10 cellular contexts compared by ENCODE assay signal in genomic region chr2:72579595-72580180, GRCh38.
DNase-seq lines count a peak whose midpoint lies in the region; ATAC-seq and TF ChIP-seq lines count a peak whose summit lies in the region.
"Had no signal": no experiment of that assay in that cellular context is flagged by ENCODE, and none has a peak within 500 bp of the region (broad histone marks: within the 10 kb centered on the region; RNA-seq: fewer than 3 reads in every experiment).

No MANE protein-coding gene starts in this region.

- no peaks in the 10 kb centered on the region for H3K9me2 ChIP-seq in OCI-LY1 (ENCODE audit: low read depth, low read length)

- H3K9me3 Mint-ChIP-seq in endodermal cell: no peaks in the 10 kb centered on the region
- peaks cover 8% of the 10 kb centered on the region for H3K9me3 Mint-ChIP-seq in nephron
- no peaks in the 10 kb centered on the region for H3K9me3 Mint-ChIP-seq in activated CD4-positive, alpha-beta memory T cell treated with anti-CD3 and anti-CD28 coated beads, Interleukin-2, amount 10 ng/mL, durations not matched to agents 7 days and 5 days

- peak; percentile 70 for DNase-seq in DMS53 treated with DMSO at 0.1 percent for 48 hours (lab: John Stamatoyannopoulos, UW; ENCODE audit: unreplicated experiment)
- no peak for DNase-seq in endodermal cell
- DNase-seq in activated CD4-positive, alpha-beta memory T cell treated with anti-CD3 and anti-CD28 coated beads, Interleukin-2, amount 10 ng/mL, durations not matched to agents 7 days and 5 days: no peak
- DNase-seq in activated gamma-delta T cell (lab: John Stamatoyannopoulos, UW): no peak
- DNase-seq: right cardiac atrium had no signal

- H3K9ac ChIP-seq in OCI-LY1 (ENCODE audit: low read length) (no peak overlapping the region), endodermal cell (ENCODE audit: extremely low read depth, low read length, poor library complexity, severe bottlenecking) (no peak overlapping the region)

- no peak overlapping the region for H3K4me2 ChIP-seq in OCI-LY1 (ENCODE audit: low read length)

- H3K9me3 ChIP-seq in OCI-LY1 (ENCODE audit: low read length) (no peaks in the 10 kb centered on the region), endodermal cell (ENCODE audit: control insufficient read depth, low read length) (no peaks in the 10 kb centered on the region)
- H3K9me3 ChIP-seq: SJCRH30 had no signal

- no peak overlapping the region for H3K4me3 Mint-ChIP-seq in endodermal cell
- H3K4me3 Mint-ChIP-seq in nephron: no peak overlapping the region
- H3K4me3 Mint-ChIP-seq in activated CD4-positive, alpha-beta memory T cell treated with anti-CD3 and anti-CD28 coated beads, Interleukin-2, amount 10 ng/mL, durations not matched to agents 7 days and 5 days: no peak overlapping the region

- H2AFZ ChIP-seq in OCI-LY1 (ENCODE audit: low read length): no peak overlapping the region

- H3K4me3 ChIP-seq in OCI-LY1 (ENCODE audit: low read depth, low read length, poor library complexity, severe bottlenecking) (no peak overlapping the region), endodermal cell (ENCODE audit: low read length) (no peak overlapping the region)
- H3K4me3 ChIP-seq: SJCRH30 had no signal

- no peaks in the 10 kb centered on the region for H3K4me1 Mint-ChIP-seq in endodermal cell
- peaks cover 4% of the 10 kb centered on the region for H3K4me1 Mint-ChIP-seq in nephron
- no peaks in the 10 kb centered on the region for H3K4me1 Mint-ChIP-seq in activated CD4-positive, alpha-beta memory T cell treated with anti-CD3 and anti-CD28 coated beads, Interleukin-2, amount 10 ng/mL, durations not matched to agents 7 days and 5 days

- POLR2A ChIA-PET in activated CD4-positive, alpha-beta memory T cell treated with anti-CD3 and anti-CD28 coated beads, Interleukin-2, amount 10 ng/mL, durations not matched to agents 7 days and 5 days (lab: Charles Lee): no interaction called here

- H3K4me1 ChIP-seq in OCI-LY1 (ENCODE audit: insufficient read depth, low read length, severe bottlenecking) (no peaks in the 10 kb centered on the region), endodermal cell (ENCODE audit: control insufficient read depth, insufficient read depth, low read length) (no peaks in the 10 kb centered on the region)

- TF ChIP-seq CTCF in OCI-LY1 (IDR thresholded peaks at IDR 0.05; ENCODE audit: low read length) (peak; percentile 65), endodermal cell (conservative IDR thresholded peaks at IDR 0.05) (peak; percentile 85), nephron (IDR thresholded peaks at IDR 0.05; ENCODE audit: unreplicated experiment in 3 of 3) (peak; percentile 62 to 81 (median 64))

- no peaks in the 10 kb centered on the region for H3F3A ChIP-seq in OCI-LY1 (ENCODE audit: insufficient read depth, low read length)

- H3K27me3 ChIP-seq in OCI-LY1 (ENCODE audit: insufficient read depth, low read length) (no peaks in the 10 kb centered on the region), endodermal cell (ENCODE audit: control insufficient read depth, insufficient read depth, low read length, poor library complexity, severe bottlenecking) (no peaks in the 10 kb centered on the region)
- H3K27me3 ChIP-seq: SJCRH30 had no signal

- ATAC-seq in HG03432 (IDR thresholded peaks at IDR 0.05; ENCODE audit: unreplicated experiment) (peak; percentile 53), GM18861 (IDR thresholded peaks at IDR 0.05; ENCODE audit: unreplicated experiment) (no peak)

- H3K27ac Mint-ChIP-seq in endodermal cell (no peak overlapping the region), nephron (no peak overlapping the region)
- no peak overlapping the region for H3K27ac Mint-ChIP-seq in activated CD4-positive, alpha-beta memory T cell treated with anti-CD3 and anti-CD28 coated beads, Interleukin-2, amount 10 ng/mL, durations not matched to agents 7 days and 5 days

- no peaks in the 10 kb centered on the region for H4K20me1 ChIP-seq in OCI-LY1 (ENCODE audit: insufficient read depth, low read length)

- CTCF ChIA-PET in activated CD4-positive, alpha-beta memory T cell treated with anti-CD3 and anti-CD28 coated beads, Interleukin-2, amount 10 ng/mL, durations not matched to agents 7 days and 5 days (lab: Charles Lee): interaction anchor here (0.6 to 1.3 kb wide), 10 partner anchors 8 to 656 kb away, joined by 3 to 9 read pairs (median 4); no protein-coding TSS in a partner anchor

- H3K79me2 ChIP-seq in OCI-LY1 (ENCODE audit: insufficient read depth, low read length): no peaks in the 10 kb centered on the region

- H3K27me3 Mint-ChIP-seq in endodermal cell (ENCODE audit: insufficient read depth): no peaks in the 10 kb centered on the region
- H3K27me3 Mint-ChIP-seq in nephron (ENCODE audit: low read depth): no peaks in the 10 kb centered on the region
- H3K27me3 Mint-ChIP-seq in activated CD4-positive, alpha-beta memory T cell treated with anti-CD3 and anti-CD28 coated beads, Interleukin-2, amount 10 ng/mL, durations not matched to agents 7 days and 5 days: no peaks in the 10 kb centered on the region

- H3K36me3 ChIP-seq in OCI-LY1 (ENCODE audit: insufficient read depth, low read length) (no peaks in the 10 kb centered on the region), endodermal cell (ENCODE audit: control insufficient read depth, insufficient read depth, low read length) (peaks cover 7% of the 10 kb centered on the region)
- H3K36me3 ChIP-seq: SJCRH30 had no signal

- 43% methylated on average over 1 of the region's 1 CpG; no CpG with 5 or more reads in 1 of the 2 experiments for WGBS in endodermal cell (ENCODE audit: insufficient coverage in 1 of 2, insufficient read length in 1 of 2), 2 experiments

- H3K36me3 Mint-ChIP-seq in endodermal cell (ENCODE audit: low read depth) (no peaks in the 10 kb centered on the region), nephron (ENCODE audit: low read depth) (peaks cover 2% of the 10 kb centered on the region)
- no peaks in the 10 kb centered on the region for H3K36me3 Mint-ChIP-seq in activated CD4-positive, alpha-beta memory T cell treated with anti-CD3 and anti-CD28 coated beads, Interleukin-2, amount 10 ng/mL, durations not matched to agents 7 days and 5 days (ENCODE audit: low read depth)

- H3K27ac ChIP-seq in OCI-LY1 (ENCODE audit: low read depth, low read length, poor library complexity, severe bottlenecking) (no peak overlapping the region), endodermal cell (ENCODE audit: low read depth, low read length) (no peak overlapping the region)
- H3K27ac ChIP-seq: SJCRH30 had no signal
